9 cellular contexts compared by ENCODE assay signal in genomic region chr10:69088471-69088769, GRCh38. TPM values are rescaled to one million over a fixed set of nuclear protein-coding genes. Genes with fewer than 3 reads are reported as not detected.
DNase-seq lines count a peak whose midpoint lies in the region; ATAC-seq and TF ChIP-seq lines count a peak whose summit lies in the region.
"Had no signal": no experiment of that assay in that cellular context is flagged by ENCODE, and none has a peak within 500 bp of the region (broad histone marks: within the 10 kb centered on the region; RNA-seq: fewer than 3 reads in every experiment).

No MANE protein-coding gene starts in this region.

- H3K9me3 Mint-ChIP-seq in CD14-positive monocyte: peaks cover 0 to 11% (median 4%) of the 10 kb centered on the region in 7 donors

- no peak for DNase-seq in CD14-positive monocyte (ENCODE audit: low spot score)
- DNase-seq in MM.1S: peak; percentile 41
- peak; percentile 44 to 51 for DNase-seq in cardiac fibroblast (ENCODE audit: low read depth in 2 of 2)
- DNase-seq in osteoblast (ENCODE audit: insufficient read length, low spot score, missing footprints): no peak
- no peak for DNase-seq in retina
- DNase-seq in RPMI8226: no peak

- H3K9me2 ChIP-seq in MM.1S (replicated peaks; ENCODE audit: insufficient read depth, low read length): no peaks in the 10 kb centered on the region

- peaks cover 57% of the 10 kb centered on the region for H3F3A ChIP-seq in MM.1S (ENCODE audit: insufficient read depth, low read length)

- H4K20me1 ChIP-seq in MM.1S (ENCODE audit: insufficient read depth, low read length): no peaks in the 10 kb centered on the region
- H4K20me1 ChIP-seq in osteoblast (ENCODE audit: insufficient read depth, low read length): peaks cover 14% of the 10 kb centered on the region

- H3K9me3 ChIP-seq in MM.1S (replicated peaks; ENCODE audit: insufficient read depth, low read length): no peaks in the 10 kb centered on the region
- no peaks in the 10 kb centered on the region for H3K9me3 ChIP-seq in osteoblast (ENCODE audit: low read depth, low read length)
- H3K9me3 ChIP-seq: pancreas had no signal

- H3K4me2 ChIP-seq in MM.1S (ENCODE audit: low read depth, low read length) (peak overlapping the region; percentile 97), osteoblast (ENCODE audit: insufficient read depth, low read length) (peak overlapping the region; percentile 83)

- H3K27me3 ChIP-seq in MM.1S (replicated peaks; ENCODE audit: insufficient read depth, low read length) (no peaks in the 10 kb centered on the region), osteoblast (ENCODE audit: insufficient read depth, low read length) (no peaks in the 10 kb centered on the region)
- H3K27me3 ChIP-seq: pancreas had no signal

- intact Hi-C loops in CD14-positive monocyte (cut with micrococcal nuclease): loop anchor here (1.0 to 2.0 kb wide), 3 partner anchors 27 to 43 kb away; no protein-coding TSS in a partner anchor

- H2AFZ ChIP-seq in MM.1S (ENCODE audit: low read length): no peak overlapping the region
- H2AFZ ChIP-seq in osteoblast (ENCODE audit: low read length): no peak overlapping the region

- peaks cover 29% of the 10 kb centered on the region for H3K4me1 ChIP-seq in MM.1S (ENCODE audit: low read length)
- peaks cover 41% of the 10 kb centered on the region for H3K4me1 ChIP-seq in osteoblast (ENCODE audit: insufficient read depth, low read length)
- H3K4me1 ChIP-seq: pancreas had no signal

- H3K9ac ChIP-seq in MM.1S (ENCODE audit: low read length): peak overlapping the region; percentile 95

- peaks cover 0 to 2% (median 0%) of the 10 kb centered on the region in 3 donors for H3K27me3 Mint-ChIP-seq in CD14-positive monocyte (ENCODE audit: low read depth in 3 of 3)

- TF ChIP-seq CTCF in CD14-positive monocyte (IDR thresholded peaks at IDR 0.05) (no peak), MM.1S (IDR thresholded peaks at IDR 0.05; ENCODE audit: low read length) (no peak), cardiac fibroblast (IDR thresholded peaks at IDR 0.05; ENCODE audit: low read depth, low read length) (no peak), osteoblast (IDR thresholded peaks at IDR 0.05; ENCODE audit: extremely low read depth, low read depth, low read length) (no peak)

- peak overlapping the region; percentile 97 to 100 (median 99) for H3K27ac Mint-ChIP-seq in CD14-positive monocyte

- H3K79me2 ChIP-seq in MM.1S (ENCODE audit: low read length) (peaks cover 53% of the 10 kb centered on the region), osteoblast (ENCODE audit: insufficient read depth, low read length) (peaks cover 53% of the 10 kb centered on the region)

- H3K4me3 ChIP-seq in MM.1S (ENCODE audit: low read length) (peak overlapping the region; percentile 77), cardiac fibroblast (replicated peaks in 1 of 2; ENCODE audit: low read depth in 2 of 2, low read length in 2 of 2) (peak overlapping the region; percentile 55 to 62), osteoblast (ENCODE audit: insufficient read depth, low read length) (peak overlapping the region; percentile 77)

- H3K4me1 Mint-ChIP-seq in CD14-positive monocyte: peaks cover 50% of the 10 kb centered on the region

- peak overlapping the region; percentile 95 for H3K27ac ChIP-seq in MM.1S (ENCODE audit: low read length)
- peak overlapping the region; percentile 98 for H3K27ac ChIP-seq in osteoblast (ENCODE audit: low read depth, low read length)

- H3K4me3 Mint-ChIP-seq in CD14-positive monocyte: peak overlapping the region; percentile 90 to 99

- peaks cover 51 to 57% of the 10 kb centered on the region in 2 donors for H3K36me3 Mint-ChIP-seq in CD14-positive monocyte

- no peak for ATAC-seq in HG03175 (IDR thresholded peaks at IDR 0.05; ENCODE audit: unreplicated experiment)
- no peak for ATAC-seq in HG03520 (IDR thresholded peaks at IDR 0.05; ENCODE audit: unreplicated experiment)

- H3K36me3 ChIP-seq in MM.1S (replicated peaks; ENCODE audit: insufficient read depth, low read length) (no peaks in the 10 kb centered on the region), osteoblast (ENCODE audit: insufficient read depth, low read length) (no peaks in the 10 kb centered on the region)
- H3K36me3 ChIP-seq: pancreas had no signal

RNA-seq across cellular contexts. Expression of gene SRGN, which starts 0.5 kb away (rescaled TPM):
- polyA plus RNA-seq in CD14-positive monocyte: 1,000 to 10,000 TPM; 1,724 to 1,859 TPM
- 344 and 474 TPM in 2 replicates for total RNA-seq in osteoblast

RNA-seq across cellular contexts. Expression of gene VPS26A, which starts 35.6 kb away (rescaled TPM):
- polyA plus RNA-seq in CD14-positive monocyte: 10 to 100 TPM; 42.1 to 58.3 TPM
- total RNA-seq in osteoblast: 41.3 and 56.3 TPM in 2 replicates

Comparison
In these comparisons a context has a peak if more than half of its experiments do, and no peak if none do; other contexts are left out.
1. DNase-seq: peak in MM.1S (single experiment) and cardiac fibroblast (2 of 2); none in CD14-positive monocyte (single experiment), osteoblast (single experiment), retina (single experiment) and RPMI8226 (single experiment).
2. Peak in every context shown above with its lines, with median percentiles within 50 percentile points of each other: H3K4me3 ChIP-seq.